12 cellular contexts compared by ENCODE assay signal in genomic region chr10:79402951-79403350, GRCh38. TPM values are rescaled to one million over a fixed set of nuclear protein-coding genes. Genes with fewer than 3 reads are reported as not detected.
DNase-seq lines count a peak whose midpoint lies in the region; ATAC-seq and TF ChIP-seq lines count a peak whose summit lies in the region.
"Had no signal": no experiment of that assay in that cellular context is flagged by ENCODE, and none has a peak within 500 bp of the region (broad histone marks: within the 10 kb centered on the region; RNA-seq: fewer than 3 reads in every experiment).

No MANE protein-coding gene starts in this region.

- H3K9me3 ChIP-seq in neuronal stem cell (replicated peaks in 1 of 2; ENCODE audit: control insufficient read depth in 2 of 2, insufficient read depth in 1 of 2, low read depth in 1 of 2, low read length in 2 of 2), result no peaks in the 10 kb centered on the region
- H3K9me3 ChIP-seq in upper lobe of right lung, result no peaks in the 10 kb centered on the region

- intact Hi-C loops in left cardiac atrium (cut with DNase I), result loop anchor here in 1 of 2 donors (5.0 kb wide), 1 partner anchor 39 kb away; no protein-coding TSS in a partner anchor
- intact Hi-C loops in upper lobe of right lung (cut with DNase I), result no loop called here

- no peak overlapping the region for H4K91ac ChIP-seq in neuronal stem cell (ENCODE audit: low read depth, low read length, poor library complexity)

- H3K36me3 ChIP-seq in neuronal stem cell (replicated peaks in 1 of 2; ENCODE audit: control insufficient read depth in 2 of 2, insufficient read depth in 2 of 2, low read length in 2 of 2), result no peaks in the 10 kb centered on the region
- H3K36me3 ChIP-seq in upper lobe of right lung, result no peaks in the 10 kb centered on the region

- H3K27ac ChIP-seq in angular gyrus (ENCODE audit: low read depth, low read length), result peak overlapping the region; percentile 96
- peak overlapping the region; percentile 71 for H3K27ac ChIP-seq in neuronal stem cell (replicated peaks; ENCODE audit: low read length)
- H3K27ac ChIP-seq in upper lobe of right lung, result peak overlapping the region; percentile 83

- DNase-seq in left cardiac atrium (peak; percentile 17), neuronal stem cell (ENCODE audit: low spot score) (no peak), upper lobe of right lung (no peak), DMS153 (lab: John Stamatoyannopoulos, UW) (no peak), DMS 273 treated with DMSO at 0.1 percent for 48 hours (lab: John Stamatoyannopoulos, UW) (no peak), DMS53 (lab: John Stamatoyannopoulos, UW) (no peak)
- DNase-seq: activated B cell treated with CpG ODN at 0.5 μM for 24 hours; CD8-positive, alpha-beta T cell; NCI-H187; NK-92 treated with Interleukin-12 subunit alpha and Interleukin-12 subunit beta, amount 100 ng/mL, for 24 hours had no signal

- peak overlapping the region; percentile 0 for H3K23ac ChIP-seq in neuronal stem cell (ENCODE audit: low read depth, low read length, poor library complexity)

- H2AK5ac ChIP-seq in neuronal stem cell (ENCODE audit: low read depth, low read length), result peak overlapping the region; percentile 98

- H3K18ac ChIP-seq in neuronal stem cell (ENCODE audit: low read length), result peak overlapping the region; percentile 48

- H3K9ac ChIP-seq in neuronal stem cell (ENCODE audit: low read depth, low read length, poor library complexity), result peak overlapping the region; percentile 5

- H2BK15ac ChIP-seq in neuronal stem cell (ENCODE audit: low read length), result peak overlapping the region; percentile 25

- H2AFZ ChIP-seq in neuronal stem cell (ENCODE audit: low read length), result peak overlapping the region; percentile 86

- no peak for TF ChIP-seq CTCF in upper lobe of right lung (IDR thresholded peaks at IDR 0.05)

- peaks cover 45 to 48% of the 10 kb centered on the region in 2 donors for H3K4me1 ChIP-seq in neuronal stem cell (ENCODE audit: control insufficient read depth in 2 of 2, insufficient read depth in 1 of 2, low read depth in 1 of 2, low read length in 2 of 2)
- H3K4me1 ChIP-seq in upper lobe of right lung, result peaks cover 86% of the 10 kb centered on the region

- H3K4me2 ChIP-seq in neuronal stem cell (ENCODE audit: insufficient read depth, low read length, poor library complexity, severe bottlenecking), result no peak overlapping the region

- no peak overlapping the region for H2BK5ac ChIP-seq in neuronal stem cell (ENCODE audit: low read length)

- H2BK12ac ChIP-seq in neuronal stem cell (ENCODE audit: low read length), result no peak overlapping the region

- peaks cover 3% of the 10 kb centered on the region for H3K79me1 ChIP-seq in neuronal stem cell (ENCODE audit: low read depth, low read length)

- peak overlapping the region; percentile 8 for H3K14ac ChIP-seq in neuronal stem cell (ENCODE audit: low read length)

- ATAC-seq in left cardiac atrium (no peak), upper lobe of right lung (no peak)
- ATAC-seq: CD8-positive, alpha-beta T cell had no signal

- H3K4me3 ChIP-seq in neuronal stem cell (ENCODE audit: low read length in 2 of 2), result no peak overlapping the region
- H3K4me3 ChIP-seq in upper lobe of right lung, result no peak overlapping the region
- H3K4me3 ChIP-seq: SK-N-MC had no signal

- H3K4ac ChIP-seq in neuronal stem cell (ENCODE audit: low read length), result no peak overlapping the region

- no peaks in the 10 kb centered on the region for H3K27me3 ChIP-seq in neuronal stem cell (ENCODE audit: control insufficient read depth in 3 of 3, insufficient read depth in 3 of 3, low read depth in 1 of 3, low read length in 3 of 3)
- no peaks in the 10 kb centered on the region for H3K27me3 ChIP-seq in upper lobe of right lung

- H2BK120ac ChIP-seq in neuronal stem cell (ENCODE audit: low read depth, low read length), result peak overlapping the region; percentile 2

- no peak overlapping the region for H4K8ac ChIP-seq in neuronal stem cell (ENCODE audit: low read depth, low read length)

- WGBS in neuronal stem cell (ENCODE audit: extremely low coverage in 2 of 2, insufficient read length in 2 of 2, insufficient replicate concordance in 1 of 2), 2 donors, result no CpG with 5 or more reads among the region's 8 CpGs

RNA-seq across cellular contexts. Expression of gene ZCCHC24, which starts 42.5 kb away (rescaled TPM):
- total RNA-seq in left cardiac atrium (10 to 100 TPM; 52.9 to 56.6 TPM), upper lobe of right lung (32.4 TPM)
- 10.6 TPM for polyA plus RNA-seq in neuronal stem cell (2013, experiment 1 of 2)
- 10.3 TPM for polyA plus RNA-seq in neuronal stem cell (2013, experiment 2 of 2)

RNA-seq across cellular contexts. Expression of gene PPIF, which starts 55.7 kb away (rescaled TPM):
- total RNA-seq in left cardiac atrium, result 100 to 1,000 TPM; 110 to 155 TPM
- 42.1 TPM for polyA plus RNA-seq in neuronal stem cell (2013, experiment 1 of 2)
- polyA plus RNA-seq in neuronal stem cell (2013, experiment 2 of 2), result 42.3 TPM
- total RNA-seq in upper lobe of right lung, result 30.7 TPM
